Comparison of ENCODE assay signal across 2 cellular contexts in the genomic region with DNA sequence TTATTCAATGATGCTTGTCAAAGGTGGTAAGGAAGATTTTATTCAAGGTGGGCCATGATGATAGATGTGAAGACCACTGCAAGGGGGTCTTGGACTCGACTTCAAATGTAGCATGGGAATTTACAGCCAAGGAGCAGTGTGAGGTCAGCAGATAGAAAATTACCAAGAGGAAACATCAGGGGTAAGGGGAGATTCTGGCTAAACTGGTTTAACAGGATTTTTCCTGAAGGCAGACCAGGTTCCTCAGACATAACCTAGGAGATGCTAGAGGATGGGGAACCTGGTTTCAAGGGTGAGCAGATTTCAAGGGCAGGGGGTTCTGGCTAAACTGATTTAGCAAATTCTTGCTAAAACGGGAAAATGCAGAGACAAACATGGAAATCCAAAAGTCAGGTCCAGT.
TF ChIP-seq lines count a peak whose summit lies in the region.

No MANE protein-coding gene starts in this region.

TF ChIP-seq in GM23338, 12 proteins besides CTCF, POLR2A, EP300 and RAD21 (continued from another document):
- TF ChIP-seq, protein P1, sequence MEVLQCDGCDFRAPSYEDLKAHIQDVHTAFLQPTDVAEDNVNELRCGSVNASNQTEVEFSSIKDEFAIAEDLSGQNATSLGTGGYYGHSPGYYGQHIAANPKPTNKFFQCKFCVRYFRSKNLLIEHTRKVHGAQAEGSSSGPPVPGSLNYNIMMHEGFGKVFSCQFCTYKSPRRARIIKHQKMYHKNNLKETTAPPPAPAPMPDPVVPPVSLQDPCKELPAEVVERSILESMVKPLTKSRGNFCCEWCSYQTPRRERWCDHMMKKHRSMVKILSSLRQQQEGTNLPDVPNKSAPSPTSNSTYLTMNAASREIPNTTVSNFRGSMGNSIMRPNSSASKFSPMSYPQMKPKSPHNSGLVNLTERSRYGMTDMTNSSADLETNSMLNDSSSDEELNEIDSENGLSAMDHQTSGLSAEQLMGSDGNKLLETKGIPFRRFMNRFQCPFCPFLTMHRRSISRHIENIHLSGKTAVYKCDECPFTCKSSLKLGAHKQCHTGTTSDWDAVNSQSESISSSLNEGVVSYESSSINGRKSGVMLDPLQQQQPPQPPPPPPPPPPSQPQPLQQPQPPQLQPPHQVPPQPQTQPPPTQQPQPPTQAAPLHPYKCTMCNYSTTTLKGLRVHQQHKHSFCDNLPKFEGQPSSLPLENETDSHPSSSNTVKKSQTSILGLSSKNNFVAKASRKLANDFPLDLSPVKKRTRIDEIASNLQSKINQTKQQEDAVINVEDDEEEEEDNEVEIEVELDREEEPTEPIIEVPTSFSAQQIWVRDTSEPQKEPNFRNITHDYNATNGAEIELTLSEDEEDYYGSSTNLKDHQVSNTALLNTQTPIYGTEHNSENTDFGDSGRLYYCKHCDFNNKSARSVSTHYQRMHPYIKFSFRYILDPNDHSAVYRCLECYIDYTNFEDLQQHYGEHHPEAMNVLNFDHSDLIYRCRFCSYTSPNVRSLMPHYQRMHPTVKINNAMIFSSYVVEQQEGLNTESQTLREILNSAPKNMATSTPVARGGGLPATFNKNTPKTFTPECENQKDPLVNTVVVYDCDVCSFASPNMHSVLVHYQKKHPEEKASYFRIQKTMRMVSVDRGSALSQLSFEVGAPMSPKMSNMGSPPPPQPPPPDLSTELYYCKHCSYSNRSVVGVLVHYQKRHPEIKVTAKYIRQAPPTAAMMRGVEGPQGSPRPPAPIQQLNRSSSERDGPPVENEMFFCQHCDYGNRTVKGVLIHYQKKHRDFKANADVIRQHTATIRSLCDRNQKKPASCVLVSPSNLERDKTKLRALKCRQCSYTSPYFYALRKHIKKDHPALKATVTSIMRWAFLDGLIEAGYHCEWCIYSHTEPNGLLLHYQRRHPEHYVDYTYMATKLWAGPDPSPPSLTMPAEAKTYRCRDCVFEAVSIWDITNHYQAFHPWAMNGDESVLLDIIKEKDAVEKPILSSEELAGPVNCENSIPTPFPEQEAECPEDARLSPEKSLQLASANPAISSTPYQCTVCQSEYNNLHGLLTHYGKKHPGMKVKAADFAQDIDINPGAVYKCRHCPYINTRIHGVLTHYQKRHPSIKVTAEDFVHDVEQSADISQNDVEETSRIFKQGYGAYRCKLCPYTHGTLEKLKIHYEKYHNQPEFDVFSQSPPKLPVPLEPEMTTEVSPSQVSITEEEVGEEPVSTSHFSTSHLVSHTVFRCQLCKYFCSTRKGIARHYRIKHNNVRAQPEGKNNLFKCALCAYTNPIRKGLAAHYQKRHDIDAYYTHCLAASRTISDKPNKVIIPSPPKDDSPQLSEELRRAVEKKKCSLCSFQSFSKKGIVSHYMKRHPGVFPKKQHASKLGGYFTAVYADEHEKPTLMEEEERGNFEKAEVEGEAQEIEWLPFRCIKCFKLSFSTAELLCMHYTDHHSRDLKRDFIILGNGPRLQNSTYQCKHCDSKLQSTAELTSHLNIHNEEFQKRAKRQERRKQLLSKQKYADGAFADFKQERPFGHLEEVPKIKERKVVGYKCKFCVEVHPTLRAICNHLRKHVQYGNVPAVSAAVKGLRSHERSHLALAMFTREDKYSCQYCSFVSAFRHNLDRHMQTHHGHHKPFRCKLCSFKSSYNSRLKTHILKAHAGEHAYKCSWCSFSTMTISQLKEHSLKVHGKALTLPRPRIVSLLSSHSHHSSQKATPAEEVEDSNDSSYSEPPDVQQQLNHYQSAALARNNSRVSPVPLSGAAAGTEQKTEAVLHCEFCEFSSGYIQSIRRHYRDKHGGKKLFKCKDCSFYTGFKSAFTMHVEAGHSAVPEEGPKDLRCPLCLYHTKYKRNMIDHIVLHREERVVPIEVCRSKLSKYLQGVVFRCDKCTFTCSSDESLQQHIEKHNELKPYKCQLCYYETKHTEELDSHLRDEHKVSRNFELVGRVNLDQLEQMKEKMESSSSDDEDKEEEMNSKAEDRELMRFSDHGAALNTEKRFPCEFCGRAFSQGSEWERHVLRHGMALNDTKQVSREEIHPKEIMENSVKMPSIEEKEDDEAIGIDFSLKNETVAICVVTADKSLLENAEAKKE (CRISPR knock-in tag; IDR thresholded peaks at IDR 0.05), result peak; percentile 79; the same call in 1 of the 2 replicates
- TF ChIP-seq STAT1 (IDR thresholded peaks at IDR 0.05; ENCODE audit: unreplicated experiment), result no peak

TF ChIP-seq in H1, 55 proteins besides CTCF, POLR2A, EP300 and RAD21 (continued from another document):
- TF ChIP-seq NANOG (IDR thresholded peaks at IDR 0.05; ENCODE audit: insufficient read depth, low read depth, low read length, poor library complexity, severe bottlenecking) (no peak), ASH2L (IDR thresholded peaks at IDR 0.05; ENCODE audit: low read length) (peak; percentile 64), SIX5 (IDR thresholded peaks at IDR 0.05; ENCODE audit: low read depth, low read length) (no peak), POU5F1 (IDR thresholded peaks at IDR 0.05; ENCODE audit: low read depth, low read length) (no peak), CBX5 (IDR thresholded peaks at IDR 0.05; ENCODE audit: low read depth, low read length) (no peak)
